ENCODE assay signal across 9 cellular contexts in the genomic region with DNA sequence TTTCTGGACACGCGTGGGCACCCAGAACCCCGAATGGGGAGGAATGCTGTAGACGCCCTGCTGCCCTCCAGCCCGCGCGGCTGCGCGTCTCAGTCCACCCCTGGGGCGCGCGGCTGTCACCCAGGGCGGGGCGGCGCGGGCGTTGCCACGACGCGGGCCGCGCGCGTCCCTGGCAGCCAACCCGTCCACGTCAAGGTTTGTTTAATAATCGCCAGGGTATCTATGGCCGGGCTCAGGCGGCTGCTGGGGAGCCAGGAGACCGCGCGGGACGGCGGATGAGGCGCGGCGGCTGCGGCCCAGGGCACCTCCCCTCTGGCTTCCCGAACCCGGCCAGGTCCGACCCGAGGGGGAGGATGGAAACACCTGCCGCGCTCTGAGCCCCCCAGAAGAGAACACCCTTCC. TPM values are rescaled to one million over a fixed set of nuclear protein-coding genes. Genes with fewer than 3 reads are reported as not detected.
DNase-seq lines count a peak whose midpoint lies in the region; ATAC-seq, FAIRE-seq and TF ChIP-seq lines count a peak whose summit lies in the region.
"Had no signal": no experiment of that assay in that cellular context is flagged by ENCODE, and none has a peak within 500 bp of the region (broad histone marks: within the 10 kb centered on the region; RNA-seq: fewer than 3 reads in every experiment).

A gene with protein sequence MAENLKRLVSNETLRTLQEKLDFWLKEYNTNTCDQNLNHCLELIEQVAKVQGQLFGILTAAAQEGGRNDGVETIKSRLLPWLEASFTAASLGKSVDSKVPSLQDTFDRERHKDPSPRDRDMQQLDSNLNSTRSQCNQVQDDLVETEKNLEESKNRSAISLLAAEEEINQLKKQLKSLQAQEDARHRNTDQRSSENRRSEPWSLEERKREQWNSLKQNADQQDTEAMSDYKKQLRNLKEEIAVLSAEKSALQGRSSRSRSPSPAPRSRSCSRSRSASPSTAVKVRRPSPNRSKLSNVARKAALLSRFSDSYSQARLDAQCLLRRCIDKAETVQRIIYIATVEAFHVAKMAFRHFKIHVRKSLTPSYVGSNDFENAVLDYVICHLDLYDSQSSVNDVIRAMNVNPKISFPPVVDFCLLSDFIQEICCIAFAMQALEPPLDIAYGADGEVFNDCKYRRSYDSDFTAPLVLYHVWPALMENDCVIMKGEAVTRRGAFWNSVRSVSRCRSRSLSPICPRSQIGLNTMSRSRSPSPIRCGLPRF (plus strand): TSS at position 92 of the 402 bp plus-strand sequence. CDS start 401 bp downstream, outside the sequence.

- ATAC-seq in GM19397 (IDR thresholded peaks at IDR 0.05; ENCODE audit: unreplicated experiment) (peak; percentile 66), HG03521 (IDR thresholded peaks at IDR 0.05; ENCODE audit: unreplicated experiment) (peak; percentile 41), left lung (peak; percentile 86)

- H3K36me3 ChIP-seq in colonic mucosa (no peaks in the 10 kb centered on the region), left lung (no peaks in the 10 kb centered on the region), thymus (ENCODE audit: control insufficient read depth, insufficient read depth) (no peaks in the 10 kb centered on the region)

- FAIRE-seq in RCC 7860 (lab: Jason Lieb, UNC), result no peak

- H3K9ac ChIP-seq in colonic mucosa (ENCODE audit: low read depth in 2 of 2, low read length in 2 of 2), result peak within 1 kb of the TSS; percentile 76 to 87

- peak within 1 kb of the TSS; percentile 7 for H3K27ac ChIP-seq in colonic mucosa
- H3K27ac ChIP-seq in left lung, result peak within 1 kb of the TSS; percentile 9 to 43
- H3K27ac ChIP-seq in thymus (ENCODE audit: low read depth), result peak within 1 kb of the TSS; percentile 60

- H3K27me3 ChIP-seq in colonic mucosa (no peaks in the 10 kb centered on the region), left lung (peaks cover 16 to 76% of the 10 kb centered on the region in 2 donors), thymus (ENCODE audit: control insufficient read depth, insufficient read depth) (peaks cover 27% of the 10 kb centered on the region)

- 1% methylated on average over 44 of the region's 44 CpGs for WGBS in thymus

- H3K9me3 ChIP-seq in colonic mucosa, result no peaks in the 10 kb centered on the region
- no peaks in the 10 kb centered on the region for H3K9me3 ChIP-seq in left lung
- H3K9me3 ChIP-seq in thymus (ENCODE audit: control insufficient read depth), result no peaks in the 10 kb centered on the region

- H3K4me3 ChIP-seq in colonic mucosa (peak within 1 kb of the TSS; percentile 47), left lung (peak within 1 kb of the TSS; percentile 39 to 53), thymus (ENCODE audit: low read length) (peak within 1 kb of the TSS; percentile 35)

- intact Hi-C loops in colonic mucosa (cut with DNase I) (no loop called here), left lung (cut with DNase I) (no loop called here)

- peak; percentile 51 for DNase-seq in COLO668 (lab: John Stamatoyannopoulos, UW; ENCODE audit: unreplicated experiment)
- DNase-seq in colonic mucosa, result peak; percentile 50
- DNase-seq in left lung, result peak; percentile 36 to 73
- no peak for DNase-seq in RCC 7860 (ENCODE audit: low spot score)
- DNase-seq in stimulated activated CD4-positive, alpha-beta T cell treated with anti-CD3 and anti-CD28 coated beads, Interleukin-2, amount 100 ng/mL, for 48 hours, result no peak

- TF ChIP-seq CTCF in colonic mucosa (IDR thresholded peaks at IDR 0.05) (no peak), left lung (IDR thresholded peaks at IDR 0.05) (no peak)

- no peaks in the 10 kb centered on the region for H3K4me1 ChIP-seq in colonic mucosa
- peaks cover 0 to 16% of the 10 kb centered on the region in 2 donors for H3K4me1 ChIP-seq in left lung
- H3K4me1 ChIP-seq in thymus (ENCODE audit: control insufficient read depth, insufficient read depth, low read length), result no peaks in the 10 kb centered on the region

RNA-seq across cellular contexts. Expression of the gene that starts here (rescaled TPM):
- 10 to 100 TPM in 1 of 2 donors, 1 to 10 TPM in 1; 9.8 to 14.6 TPM for total RNA-seq in colonic mucosa
- total RNA-seq in left lung, result 10 to 100 TPM; 13.5 to 23.7 TPM
- polyA plus RNA-seq in thymus, result 3.1 TPM
- total RNA-seq: M059J had no signal

Comparison
In these comparisons a context has a peak if more than half of its experiments do, and no peak if none do; other contexts are left out.
1. DNase-seq: peak in COLO668 (single experiment), colonic mucosa (single experiment) and left lung (2 of 2); none in RCC 7860 (single experiment) and stimulated activated CD4-positive, alpha-beta T cell treated with anti-CD3 and anti-CD28 coated beads, Interleukin-2, amount 100 ng/mL, for 48 hours (0 of 2).
2. H3K27ac ChIP-seq: peak in every context shown above with its lines; median percentile 60 in thymus; 26 in left lung; 7 in colonic mucosa.
3. Peak in every context shown above with its lines, with median percentiles within 50 percentile points of each other: ATAC-seq and H3K4me3 ChIP-seq.